In genomic region chr5:116799401-116799800, GRCh38 we compare ENCODE assay signal across 28 cellular contexts.
"Had no signal": no experiment of that assay in that cellular context is flagged by ENCODE, and none has a peak within 500 bp of the region (broad histone marks: within the 10 kb centered on the region; RNA-seq: fewer than 3 reads in every experiment).

No MANE protein-coding gene starts in this region.

- H3K9me3 Mint-ChIP-seq: activated CD8-positive, alpha-beta T cell treated with anti-CD3 and anti-CD28 coated beads for 36 hours had no signal

- H3K27ac ChIP-seq: breast epithelium, KMS-11, Peyer's patch, RWPE1, SJSA1 had no signal

- H3K36me3 ChIP-seq: breast epithelium, Peyer's patch, SJSA1 had no signal

- H3K4me3 ChIP-seq: breast epithelium, Peyer's patch, SJSA1 had no signal

- DNase-seq: activated CD4-positive, alpha-beta T cell treated with anti-CD3 and anti-CD28 coated beads for 4 hours; activated CD8-positive, alpha-beta memory T cell treated with anti-CD3 and anti-CD28 coated beads, Interleukin-2, amount 50 U/mL, for 4 hours; activated CD8-positive, alpha-beta T cell treated with anti-CD3 and anti-CD28 coated beads for 36 hours; activated effector memory CD4-positive, alpha-beta T cell treated with Interleukin-2 at 50 U/mL for 16 hours; activated naive CD4-positive, alpha-beta T cell; aorta; caudate nucleus; MM.1S; NCI-H1105 treated with DMSO at 0.1 percent for 48 hours; NCI-H1436 treated with DMSO at 0.1 percent for 48 hours; NCI-H187; NCI-H2171; NCI-H2227 treated with DMSO at 0.1 percent for 48 hours; NCI-H446 treated with DMSO at 0.1 percent for 48 hours; NCI-H524 treated with DMSO at 0.1 percent for 48 hours; NK-92 treated with Interleukin-12 subunit alpha and Interleukin-12 subunit beta, amount 100 ng/mL, for 24 hours; OCI-M1; Peyer's patch; Right ventricle myocardium superior had no signal

- H3K4me1 ChIP-seq: breast epithelium, Peyer's patch, SJSA1 had no signal

- ATAC-seq: activated CD4-positive, CD25-positive, alpha-beta regulatory T cell treated with anti-CD3 and anti-CD28 coated beads, Interleukin-2, amount 50 U/mL, for 24 hours; activated CD8-positive, alpha-beta T cell treated with anti-CD3 and anti-CD28 coated beads for 36 hours; SK-N-SH treated with all-trans-retinoic acid at 6 μM for 48 hours had no signal

- H3K4me3 Mint-ChIP-seq: activated CD8-positive, alpha-beta T cell treated with anti-CD3 and anti-CD28 coated beads for 36 hours; activated naive CD4-positive, alpha-beta T cell treated with anti-CD3 and anti-CD28 coated beads, Interleukin-2, amount 50 U/mL, for 24 hours; activated T-helper 1 cell treated with anti-CD3 and anti-CD28 coated beads, Interleukin-12 subunit alpha, Interleukin-12 subunit beta, Interleukin-2, Interleukin-4 antibody, amounts not matched to agents 30 ng/mL and 10 ng/mL and 1 ng/mL, durations not matched to agents 14 hours and 24 hours and 36 hours; T-helper 1 cell treated with Interleukin-12 subunit alpha and Interleukin-12 subunit beta and Interleukin-4 antibody, amounts not matched to agents 30 μg/mL and 1 μg/mL, for 36 hours had no signal

- H3K4me1 Mint-ChIP-seq: activated naive CD4-positive, alpha-beta T cell treated with anti-CD3 and anti-CD28 coated beads, Interleukin-2, amount 50 U/mL, for 24 hours had no signal

- H3K9ac ChIP-seq: KMS-11 had no signal

- H3K9me3 ChIP-seq: breast epithelium, Peyer's patch had no signal

- H3K36me3 Mint-ChIP-seq: activated naive CD4-positive, alpha-beta T cell treated with anti-CD3 and anti-CD28 coated beads, Interleukin-2, amount 50 U/mL, for 24 hours had no signal

- H3K27ac Mint-ChIP-seq: activated CD8-positive, alpha-beta T cell treated with anti-CD3 and anti-CD28 coated beads for 36 hours; activated naive CD4-positive, alpha-beta T cell treated with anti-CD3 and anti-CD28 coated beads, Interleukin-2, amount 50 U/mL, for 24 hours; activated T-helper 1 cell treated with anti-CD3 and anti-CD28 coated beads, Interleukin-12 subunit alpha, Interleukin-12 subunit beta, Interleukin-2, Interleukin-4 antibody, amounts not matched to agents 30 ng/mL and 10 ng/mL and 1 ng/mL, durations not matched to agents 14 hours and 24 hours and 36 hours; T-helper 1 cell treated with Interleukin-12 subunit alpha and Interleukin-12 subunit beta and Interleukin-4 antibody, amounts not matched to agents 30 μg/mL and 1 μg/mL, for 36 hours had no signal

- H3K27me3 ChIP-seq: breast epithelium, Peyer's patch, SJSA1 had no signal

- H3K27me3 Mint-ChIP-seq: activated CD8-positive, alpha-beta T cell treated with anti-CD3 and anti-CD28 coated beads for 36 hours; activated naive CD4-positive, alpha-beta T cell treated with anti-CD3 and anti-CD28 coated beads, Interleukin-2, amount 50 U/mL, for 24 hours had no signal

- H3K4me2 ChIP-seq: KMS-11 had no signal
